ENCODE assay signal across 20 cellular contexts in genomic region chrX:40016702-40017101, GRCh38.
"Had no signal": no experiment of that assay in that cellular context is flagged by ENCODE, and none has a peak within 500 bp of the region (broad histone marks: within the 10 kb centered on the region; RNA-seq: fewer than 3 reads in every experiment).

No MANE protein-coding gene starts in this region.

- H3K4me1 ChIP-seq: testis had no signal

- H3K36me3 Mint-ChIP-seq: stimulated activated memory B cell treated with anti-CD40 and anti-IgM and Interleukin-4, amounts not matched to agents 10 μg/mL and 1 μg/mL and 100 μg/mL, for 72 hours had no signal

- DNase-seq: esophagus squamous epithelium; foreskin fibroblast; glutamatergic neuron; islet precursor cell; mammary epithelial cell; mucosa of descending colon; naive thymus-derived CD8-positive, alpha-beta T cell; psoas muscle; retina; right lobe of liver; stimulated activated CD4-positive, alpha-beta T cell treated with anti-CD3 and anti-CD28 coated beads, Interleukin-4, amount 100 ng/mL, for 24 hours; stimulated activated naive CD8-positive, alpha-beta T cell treated with anti-CD3 and anti-CD28 coated beads, Interleukin-15, amount 100 ng/mL, for 72 hours; testis; upper lobe of right lung had no signal

- H3K9me3 Mint-ChIP-seq: stimulated activated memory B cell treated with anti-CD40 and anti-IgM and Interleukin-4, amounts not matched to agents 10 μg/mL and 1 μg/mL and 100 μg/mL, for 72 hours; stimulated activated naive CD8-positive, alpha-beta T cell treated with anti-CD3 and anti-CD28 coated beads, Interleukin-15, amount 100 ng/mL, for 72 hours had no signal

- H3K27ac Mint-ChIP-seq: naive thymus-derived CD8-positive, alpha-beta T cell; stimulated activated memory B cell treated with anti-CD40 and anti-IgM and Interleukin-4, amounts not matched to agents 10 μg/mL and 1 μg/mL and 100 μg/mL, for 72 hours; stimulated activated naive CD8-positive, alpha-beta T cell treated with anti-CD3 and anti-CD28 coated beads, Interleukin-15, amount 100 ng/mL, for 72 hours had no signal

- H3K4me3 Mint-ChIP-seq: stimulated activated memory B cell treated with anti-CD40 and anti-IgM and Interleukin-4, amounts not matched to agents 10 μg/mL and 1 μg/mL and 100 μg/mL, for 72 hours; stimulated activated naive CD8-positive, alpha-beta T cell treated with anti-CD3 and anti-CD28 coated beads, Interleukin-15, amount 100 ng/mL, for 72 hours had no signal

- H3K9me3 ChIP-seq: gastroesophageal sphincter, mucosa of descending colon, neutrophil, right lobe of liver, testis, tibial nerve, upper lobe of right lung had no signal

- H3K27me3 Mint-ChIP-seq: stimulated activated memory B cell treated with anti-CD40 and anti-IgM and Interleukin-4, amounts not matched to agents 10 μg/mL and 1 μg/mL and 100 μg/mL, for 72 hours; stimulated activated naive CD8-positive, alpha-beta T cell treated with anti-CD3 and anti-CD28 coated beads, Interleukin-15, amount 100 ng/mL, for 72 hours had no signal

- H3K27me3 ChIP-seq: esophagus squamous epithelium, gastroesophageal sphincter, testis, upper lobe of right lung, vagina had no signal

- H3K4me3 ChIP-seq: esophagus squamous epithelium, gastroesophageal sphincter, mucosa of descending colon, psoas muscle, right lobe of liver, testis, tibial nerve, upper lobe of right lung, vagina had no signal

- H3K36me3 ChIP-seq: esophagus squamous epithelium, gastroesophageal sphincter, neutrophil, right lobe of liver, tibial nerve, upper lobe of right lung, vagina had no signal

- ATAC-seq: gastroesophageal sphincter; left lobe of liver; mucosa of descending colon; naive thymus-derived CD8-positive, alpha-beta T cell; psoas muscle; right lobe of liver; stimulated activated memory B cell treated with anti-CD40 and anti-IgM and Interleukin-4, amounts not matched to agents 10 μg/mL and 1 μg/mL and 100 μg/mL, for 72 hours; stimulated activated naive CD8-positive, alpha-beta T cell treated with anti-CD3 and anti-CD28 coated beads, Interleukin-15, amount 100 ng/mL, for 72 hours; upper lobe of right lung had no signal

- H3K27ac ChIP-seq: esophagus squamous epithelium, gastroesophageal sphincter, neutrophil, psoas muscle, right lobe of liver, testis, tibial nerve, upper lobe of right lung, vagina had no signal
